ENCODE assay signal across 1 cellular context in the genomic region with DNA sequence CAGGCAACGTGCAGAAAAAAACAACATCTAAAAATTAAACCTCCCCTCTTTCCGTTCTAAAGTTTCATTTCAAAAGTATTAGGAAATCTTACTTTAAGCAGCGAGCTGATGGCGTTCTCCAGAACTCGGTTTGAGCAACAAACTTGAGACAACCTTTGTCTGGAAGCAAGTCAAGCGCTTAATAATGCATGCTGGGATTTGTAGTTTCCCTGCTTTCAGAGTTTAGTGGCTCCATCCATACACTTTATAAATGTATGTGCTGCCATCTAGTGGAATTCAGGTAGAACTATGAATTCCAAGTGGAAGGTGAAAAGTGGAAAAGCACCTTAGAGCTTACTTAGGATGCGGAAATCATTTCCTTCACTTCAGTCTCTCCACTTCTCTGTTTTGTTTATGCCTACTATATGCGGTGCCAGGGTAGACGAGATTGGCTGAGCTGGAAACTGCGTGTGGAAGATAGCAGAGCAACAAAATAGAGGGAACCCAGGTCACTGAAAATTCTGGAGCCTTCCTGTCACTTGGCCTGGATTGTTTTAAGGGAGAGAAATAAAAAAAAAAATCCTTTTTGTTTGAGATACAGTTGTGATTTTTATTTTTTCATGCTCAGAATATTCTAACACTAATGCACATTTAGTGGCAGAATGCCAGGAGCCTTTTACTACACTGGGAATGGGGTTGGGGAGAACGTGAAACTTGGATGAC.
TF ChIP-seq lines count a peak whose summit lies in the region.

A gene (minus strand): TSS at position 144 of the 702 bp plus-strand sequence. CDS start 3,580 bp downstream, outside the sequence.

TF ChIP-seq in HepG2, 621 proteins besides CTCF, POLR2A, EP300 and RAD21 (continued from another document and continues in another):
- TF ChIP-seq, protein P1, sequence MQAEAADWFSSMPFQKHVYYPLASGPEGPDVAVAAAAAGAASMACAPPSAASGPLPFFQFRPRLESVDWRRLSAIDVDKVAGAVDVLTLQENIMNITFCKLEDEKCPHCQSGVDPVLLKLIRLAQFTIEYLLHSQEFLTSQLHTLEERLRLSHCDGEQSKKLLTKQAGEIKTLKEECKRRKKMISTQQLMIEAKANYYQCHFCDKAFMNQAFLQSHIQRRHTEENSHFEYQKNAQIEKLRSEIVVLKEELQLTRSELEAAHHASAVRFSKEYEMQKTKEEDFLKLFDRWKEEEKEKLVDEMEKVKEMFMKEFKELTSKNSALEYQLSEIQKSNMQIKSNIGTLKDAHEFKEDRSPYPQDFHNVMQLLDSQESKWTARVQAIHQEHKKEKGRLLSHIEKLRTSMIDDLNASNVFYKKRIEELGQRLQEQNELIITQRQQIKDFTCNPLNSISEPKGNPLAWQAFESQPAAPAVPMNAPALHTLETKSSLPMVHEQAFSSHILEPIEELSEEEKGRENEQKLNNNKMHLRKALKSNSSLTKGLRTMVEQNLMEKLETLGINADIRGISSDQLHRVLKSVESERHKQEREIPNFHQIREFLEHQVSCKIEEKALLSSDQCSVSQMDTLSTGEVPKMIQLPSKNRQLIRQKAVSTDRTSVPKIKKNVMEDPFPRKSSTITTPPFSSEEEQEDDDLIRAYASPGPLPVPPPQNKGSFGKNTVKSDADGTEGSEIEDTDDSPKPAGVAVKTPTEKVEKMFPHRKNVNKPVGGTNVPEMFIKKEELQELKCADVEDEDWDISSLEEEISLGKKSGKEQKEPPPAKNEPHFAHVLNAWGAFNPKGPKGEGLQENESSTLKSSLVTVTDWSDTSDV (CRISPR knock-in tag; IDR thresholded peaks at IDR 0.05), result no peak
- TF ChIP-seq MIXL1 (CRISPR knock-in tag; IDR thresholded peaks at IDR 0.05), result peak; percentile 95
- TF ChIP-seq, protein P2, sequence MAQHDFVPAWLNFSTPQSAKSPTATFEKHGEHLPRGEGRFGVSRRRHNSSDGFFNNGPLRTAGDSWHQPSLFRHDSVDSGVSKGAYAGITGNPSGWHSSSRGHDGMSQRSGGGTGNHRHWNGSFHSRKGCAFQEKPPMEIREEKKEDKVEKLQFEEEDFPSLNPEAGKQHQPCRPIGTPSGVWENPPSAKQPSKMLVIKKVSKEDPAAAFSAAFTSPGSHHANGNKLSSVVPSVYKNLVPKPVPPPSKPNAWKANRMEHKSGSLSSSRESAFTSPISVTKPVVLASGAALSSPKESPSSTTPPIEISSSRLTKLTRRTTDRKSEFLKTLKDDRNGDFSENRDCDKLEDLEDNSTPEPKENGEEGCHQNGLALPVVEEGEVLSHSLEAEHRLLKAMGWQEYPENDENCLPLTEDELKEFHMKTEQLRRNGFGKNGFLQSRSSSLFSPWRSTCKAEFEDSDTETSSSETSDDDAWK (CRISPR knock-in tag; IDR thresholded peaks at IDR 0.05), result no peak
- peak; percentile 68 for TF ChIP-seq SAP130 (CRISPR knock-in tag; IDR thresholded peaks at IDR 0.05; ENCODE audit: low read depth)
- TF ChIP-seq SP1 (IDR thresholded peaks at IDR 0.05), result no peak
- no peak for TF ChIP-seq SP1 (CRISPR knock-in tag; IDR thresholded peaks at IDR 0.05)
- TF ChIP-seq, protein P3, sequence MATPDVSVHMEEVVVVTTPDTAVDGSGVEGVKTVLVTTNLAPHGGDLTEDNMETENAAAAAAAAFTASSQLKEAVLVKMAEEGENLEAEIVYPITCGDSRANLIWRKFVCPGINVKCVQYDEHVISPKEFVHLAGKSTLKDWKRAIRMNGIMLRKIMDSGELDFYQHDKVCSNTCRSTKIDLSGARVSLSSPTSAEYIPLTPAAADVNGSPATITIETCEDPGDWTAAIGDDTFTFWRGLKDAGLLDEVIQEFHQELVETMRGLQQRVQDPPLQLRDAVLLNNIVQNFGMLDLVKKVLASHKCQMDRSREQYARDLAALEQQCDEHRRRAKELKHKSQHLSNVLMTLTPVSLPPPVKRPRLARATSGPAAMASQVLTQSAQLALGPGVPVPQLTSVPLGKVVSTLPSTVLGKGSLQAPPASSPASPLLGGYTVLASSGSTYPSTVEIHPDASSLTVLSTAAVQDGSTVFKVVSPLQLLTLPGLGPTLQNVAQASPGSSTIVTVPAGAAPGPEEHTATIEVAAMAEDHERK (CRISPR knock-in tag; IDR thresholded peaks at IDR 0.05; ENCODE audit: low read depth), result no peak
- 0 out of 2 replicates have a peak, but pooled peaks have one; percentile 38 for TF ChIP-seq PPARG (CRISPR knock-in tag; conservative IDR thresholded peaks at IDR 0.05)
- TF ChIP-seq MYNN (CRISPR knock-in tag; IDR thresholded peaks at IDR 0.05; ENCODE audit: low read depth), result no peak
- TF ChIP-seq NR3C1 (CRISPR knock-in tag; IDR thresholded peaks at IDR 0.05), result no peak
- no peak for TF ChIP-seq MTF2 (CRISPR knock-in tag; IDR thresholded peaks at IDR 0.05; ENCODE audit: borderline replicate concordance)
- TF ChIP-seq, protein P4, sequence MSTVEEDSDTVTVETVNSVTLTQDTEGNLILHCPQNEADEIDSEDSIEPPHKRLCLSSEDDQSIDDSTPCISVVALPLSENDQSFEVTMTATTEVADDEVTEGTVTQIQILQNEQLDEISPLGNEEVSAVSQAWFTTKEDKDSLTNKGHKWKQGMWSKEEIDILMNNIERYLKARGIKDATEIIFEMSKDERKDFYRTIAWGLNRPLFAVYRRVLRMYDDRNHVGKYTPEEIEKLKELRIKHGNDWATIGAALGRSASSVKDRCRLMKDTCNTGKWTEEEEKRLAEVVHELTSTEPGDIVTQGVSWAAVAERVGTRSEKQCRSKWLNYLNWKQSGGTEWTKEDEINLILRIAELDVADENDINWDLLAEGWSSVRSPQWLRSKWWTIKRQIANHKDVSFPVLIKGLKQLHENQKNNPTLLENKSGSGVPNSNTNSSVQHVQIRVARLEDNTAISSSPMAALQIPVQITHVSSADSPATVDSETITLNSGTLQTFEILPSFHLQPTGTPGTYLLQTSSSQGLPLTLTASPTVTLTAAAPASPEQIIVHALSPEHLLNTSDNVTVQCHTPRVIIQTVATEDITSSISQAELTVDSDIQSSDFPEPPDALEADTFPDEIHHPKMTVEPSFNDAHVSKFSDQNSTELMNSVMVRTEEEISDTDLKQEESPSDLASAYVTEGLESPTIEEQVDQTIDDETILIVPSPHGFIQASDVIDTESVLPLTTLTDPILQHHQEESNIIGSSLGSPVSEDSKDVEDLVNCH (CRISPR knock-in tag; IDR thresholded peaks at IDR 0.05), result no peak
- TF ChIP-seq ATF1 (CRISPR knock-in tag; IDR thresholded peaks at IDR 0.05), result 0 out of 2 replicates have a peak, but pooled peaks have one; percentile 36
- TF ChIP-seq RNF2 (conservative IDR thresholded peaks at IDR 0.05; ENCODE audit: low read depth), result no peak
- TF ChIP-seq NR2C2 (CRISPR knock-in tag; IDR thresholded peaks at IDR 0.05; ENCODE audit: borderline replicate concordance), result peak; percentile 42; the same call in 1 of the 2 replicates
- no peak for TF ChIP-seq KDM5B (CRISPR knock-in tag; IDR thresholded peaks at IDR 0.05; ENCODE audit: borderline replicate concordance)
- TF ChIP-seq, protein P5, sequence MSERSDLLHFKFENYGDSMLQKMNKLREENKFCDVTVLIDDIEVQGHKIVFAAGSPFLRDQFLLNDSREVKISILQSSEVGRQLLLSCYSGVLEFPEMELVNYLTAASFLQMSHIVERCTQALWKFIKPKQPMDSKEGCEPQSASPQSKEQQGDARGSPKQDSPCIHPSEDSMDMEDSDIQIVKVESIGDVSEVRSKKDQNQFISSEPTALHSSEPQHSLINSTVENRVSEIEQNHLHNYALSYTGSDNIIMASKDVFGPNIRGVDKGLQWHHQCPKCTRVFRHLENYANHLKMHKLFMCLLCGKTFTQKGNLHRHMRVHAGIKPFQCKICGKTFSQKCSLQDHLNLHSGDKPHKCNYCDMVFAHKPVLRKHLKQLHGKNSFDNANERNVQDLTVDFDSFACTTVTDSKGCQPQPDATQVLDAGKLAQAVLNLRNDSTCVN (CRISPR knock-in tag; IDR thresholded peaks at IDR 0.05; ENCODE audit: borderline replicate concordance), result peak; percentile 69; the same call in 1 of the 2 replicates
- no peak for TF ChIP-seq ZNF772 (CRISPR knock-in tag; IDR thresholded peaks at IDR 0.05)
- no peak for TF ChIP-seq RXRA (CRISPR knock-in tag; IDR thresholded peaks at IDR 0.05)
- no peak for TF ChIP-seq FOXC1 (CRISPR knock-in tag; IDR thresholded peaks at IDR 0.05; ENCODE audit: borderline replicate concordance)
- TF ChIP-seq GATAD2A (CRISPR knock-in tag; IDR thresholded peaks at IDR 0.05), result peak; percentile 36; the same call in 1 of the 2 replicates
- TF ChIP-seq, protein P6, sequence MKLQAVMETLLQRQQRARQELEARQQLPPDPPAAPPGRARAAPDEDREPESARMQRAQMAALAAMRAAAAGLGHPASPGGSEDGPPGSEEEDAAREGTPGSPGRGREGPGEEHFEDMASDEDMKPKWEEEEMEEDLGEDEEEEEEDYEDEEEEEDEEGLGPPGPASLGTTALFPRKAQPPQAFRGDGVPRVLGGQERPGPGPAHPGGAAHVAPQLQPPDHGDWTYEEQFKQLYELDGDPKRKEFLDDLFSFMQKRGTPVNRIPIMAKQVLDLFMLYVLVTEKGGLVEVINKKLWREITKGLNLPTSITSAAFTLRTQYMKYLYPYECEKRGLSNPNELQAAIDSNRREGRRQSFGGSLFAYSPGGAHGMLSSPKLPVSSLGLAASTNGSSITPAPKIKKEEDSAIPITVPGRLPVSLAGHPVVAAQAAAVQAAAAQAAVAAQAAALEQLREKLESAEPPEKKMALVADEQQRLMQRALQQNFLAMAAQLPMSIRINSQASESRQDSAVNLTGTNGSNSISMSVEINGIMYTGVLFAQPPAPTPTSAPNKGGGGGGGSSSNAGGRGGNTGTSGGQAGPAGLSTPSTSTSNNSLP (IDR thresholded peaks at IDR 0.05; ENCODE audit: low read depth, low read length), result peak; percentile 89
- TF ChIP-seq, protein P7, sequence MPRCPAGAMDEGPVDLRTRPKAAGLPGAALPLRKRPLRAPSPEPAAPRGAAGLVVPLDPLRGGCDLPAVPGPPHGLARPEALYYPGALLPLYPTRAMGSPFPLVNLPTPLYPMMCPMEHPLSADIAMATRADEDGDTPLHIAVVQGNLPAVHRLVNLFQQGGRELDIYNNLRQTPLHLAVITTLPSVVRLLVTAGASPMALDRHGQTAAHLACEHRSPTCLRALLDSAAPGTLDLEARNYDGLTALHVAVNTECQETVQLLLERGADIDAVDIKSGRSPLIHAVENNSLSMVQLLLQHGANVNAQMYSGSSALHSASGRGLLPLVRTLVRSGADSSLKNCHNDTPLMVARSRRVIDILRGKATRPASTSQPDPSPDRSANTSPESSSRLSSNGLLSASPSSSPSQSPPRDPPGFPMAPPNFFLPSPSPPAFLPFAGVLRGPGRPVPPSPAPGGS (CRISPR knock-in tag; IDR thresholded peaks at IDR 0.05), result no peak
- TF ChIP-seq IRF2 (CRISPR knock-in tag; IDR thresholded peaks at IDR 0.05), result 0 out of 2 replicates have a peak, but pooled peaks have one; percentile 40
- TF ChIP-seq, protein P8, sequence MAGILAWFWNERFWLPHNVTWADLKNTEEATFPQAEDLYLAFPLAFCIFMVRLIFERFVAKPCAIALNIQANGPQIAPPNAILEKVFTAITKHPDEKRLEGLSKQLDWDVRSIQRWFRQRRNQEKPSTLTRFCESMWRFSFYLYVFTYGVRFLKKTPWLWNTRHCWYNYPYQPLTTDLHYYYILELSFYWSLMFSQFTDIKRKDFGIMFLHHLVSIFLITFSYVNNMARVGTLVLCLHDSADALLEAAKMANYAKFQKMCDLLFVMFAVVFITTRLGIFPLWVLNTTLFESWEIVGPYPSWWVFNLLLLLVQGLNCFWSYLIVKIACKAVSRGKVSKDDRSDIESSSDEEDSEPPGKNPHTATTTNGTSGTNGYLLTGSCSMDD (CRISPR knock-in tag; IDR thresholded peaks at IDR 0.05), result no peak
- TF ChIP-seq, protein P9, sequence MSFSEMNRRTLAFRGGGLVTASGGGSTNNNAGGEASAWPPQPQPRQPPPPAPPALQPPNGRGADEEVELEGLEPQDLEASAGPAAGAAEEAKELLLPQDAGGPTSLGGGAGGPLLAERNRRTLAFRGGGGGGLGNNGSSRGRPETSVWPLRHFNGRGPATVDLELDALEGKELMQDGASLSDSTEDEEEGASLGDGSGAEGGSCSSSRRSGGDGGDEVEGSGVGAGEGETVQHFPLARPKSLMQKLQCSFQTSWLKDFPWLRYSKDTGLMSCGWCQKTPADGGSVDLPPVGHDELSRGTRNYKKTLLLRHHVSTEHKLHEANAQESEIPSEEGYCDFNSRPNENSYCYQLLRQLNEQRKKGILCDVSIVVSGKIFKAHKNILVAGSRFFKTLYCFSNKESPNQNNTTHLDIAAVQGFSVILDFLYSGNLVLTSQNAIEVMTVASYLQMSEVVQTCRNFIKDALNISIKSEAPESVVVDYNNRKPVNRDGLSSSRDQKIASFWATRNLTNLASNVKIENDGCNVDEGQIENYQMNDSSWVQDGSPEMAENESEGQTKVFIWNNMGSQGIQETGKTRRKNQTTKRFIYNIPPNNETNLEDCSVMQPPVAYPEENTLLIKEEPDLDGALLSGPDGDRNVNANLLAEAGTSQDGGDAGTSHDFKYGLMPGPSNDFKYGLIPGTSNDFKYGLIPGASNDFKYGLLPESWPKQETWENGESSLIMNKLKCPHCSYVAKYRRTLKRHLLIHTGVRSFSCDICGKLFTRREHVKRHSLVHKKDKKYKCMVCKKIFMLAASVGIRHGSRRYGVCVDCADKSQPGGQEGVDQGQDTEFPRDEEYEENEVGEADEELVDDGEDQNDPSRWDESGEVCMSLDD (CRISPR knock-in tag; IDR thresholded peaks at IDR 0.05; ENCODE audit: borderline replicate concordance), result no peak
- TF ChIP-seq HNF4A (CRISPR knock-in tag; IDR thresholded peaks at IDR 0.05), result no peak
- TF ChIP-seq SOX13 (IDR thresholded peaks at IDR 0.05), result no peak
- TF ChIP-seq SOX13 (CRISPR knock-in tag; conservative IDR thresholded peaks at IDR 0.05 in 1 of 2, IDR thresholded peaks at IDR 0.05 in 1 of 2), result 0 out of 4 replicates have a peak, but pooled peaks of 1 of the 2 experiments have one; percentile 23
- no peak for TF ChIP-seq PRPF4 (IDR thresholded peaks at IDR 0.05; ENCODE audit: low read depth, low read length, poor library complexity, severe bottlenecking)
- TF ChIP-seq SMC3 (IDR thresholded peaks at IDR 0.05; ENCODE audit: low read length), result peak; percentile 71; the same call in 1 of the 2 replicates
- no peak for TF ChIP-seq ZNF660 (CRISPR knock-in tag; IDR thresholded peaks at IDR 0.05; ENCODE audit: borderline replicate concordance, low read depth)
- no peak for TF ChIP-seq ZNF343 (CRISPR knock-in tag; IDR thresholded peaks at IDR 0.05)
- TF ChIP-seq, protein P10, sequence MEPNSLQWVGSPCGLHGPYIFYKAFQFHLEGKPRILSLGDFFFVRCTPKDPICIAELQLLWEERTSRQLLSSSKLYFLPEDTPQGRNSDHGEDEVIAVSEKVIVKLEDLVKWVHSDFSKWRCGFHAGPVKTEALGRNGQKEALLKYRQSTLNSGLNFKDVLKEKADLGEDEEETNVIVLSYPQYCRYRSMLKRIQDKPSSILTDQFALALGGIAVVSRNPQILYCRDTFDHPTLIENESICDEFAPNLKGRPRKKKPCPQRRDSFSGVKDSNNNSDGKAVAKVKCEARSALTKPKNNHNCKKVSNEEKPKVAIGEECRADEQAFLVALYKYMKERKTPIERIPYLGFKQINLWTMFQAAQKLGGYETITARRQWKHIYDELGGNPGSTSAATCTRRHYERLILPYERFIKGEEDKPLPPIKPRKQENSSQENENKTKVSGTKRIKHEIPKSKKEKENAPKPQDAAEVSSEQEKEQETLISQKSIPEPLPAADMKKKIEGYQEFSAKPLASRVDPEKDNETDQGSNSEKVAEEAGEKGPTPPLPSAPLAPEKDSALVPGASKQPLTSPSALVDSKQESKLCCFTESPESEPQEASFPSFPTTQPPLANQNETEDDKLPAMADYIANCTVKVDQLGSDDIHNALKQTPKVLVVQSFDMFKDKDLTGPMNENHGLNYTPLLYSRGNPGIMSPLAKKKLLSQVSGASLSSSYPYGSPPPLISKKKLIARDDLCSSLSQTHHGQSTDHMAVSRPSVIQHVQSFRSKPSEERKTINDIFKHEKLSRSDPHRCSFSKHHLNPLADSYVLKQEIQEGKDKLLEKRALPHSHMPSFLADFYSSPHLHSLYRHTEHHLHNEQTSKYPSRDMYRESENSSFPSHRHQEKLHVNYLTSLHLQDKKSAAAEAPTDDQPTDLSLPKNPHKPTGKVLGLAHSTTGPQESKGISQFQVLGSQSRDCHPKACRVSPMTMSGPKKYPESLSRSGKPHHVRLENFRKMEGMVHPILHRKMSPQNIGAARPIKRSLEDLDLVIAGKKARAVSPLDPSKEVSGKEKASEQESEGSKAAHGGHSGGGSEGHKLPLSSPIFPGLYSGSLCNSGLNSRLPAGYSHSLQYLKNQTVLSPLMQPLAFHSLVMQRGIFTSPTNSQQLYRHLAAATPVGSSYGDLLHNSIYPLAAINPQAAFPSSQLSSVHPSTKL (CRISPR knock-in tag; IDR thresholded peaks at IDR 0.05), result no peak
